Comparison of ENCODE assay signal across 8 cellular contexts in genomic region chrX:104156630-104157529, GRCh38. TPM values are rescaled to one million over a fixed set of nuclear protein-coding genes. Genes with fewer than 3 reads are reported as not detected.
DNase-seq lines count a peak whose midpoint lies in the region; ATAC-seq, FAIRE-seq and TF ChIP-seq lines count a peak whose summit lies in the region.

TSS of gene SLC25A53 (minus strand) at chrX:104157009. CDS start at chrX:104105257, 51,752 bp downstream.

- H3K4me1 ChIP-seq in left ventricle myocardium inferior (peaks cover 22% of the 10 kb centered on the region), psoas muscle (no peaks in the 10 kb centered on the region), urinary bladder (ENCODE audit: insufficient read depth) (no peaks in the 10 kb centered on the region)

- TF ChIP-seq CTCF in left ventricle myocardium inferior (IDR thresholded peaks at IDR 0.05; ENCODE audit: borderline replicate concordance) = no peak
- no peak for TF ChIP-seq CTCF in psoas muscle (IDR thresholded peaks at IDR 0.05)

- H3K36me3 ChIP-seq in left ventricle myocardium inferior (no peaks in the 10 kb centered on the region), psoas muscle (ENCODE audit: insufficient read depth in 1 of 2, low read depth in 1 of 2) (no peaks in the 10 kb centered on the region), urinary bladder (ENCODE audit: insufficient read depth) (no peaks in the 10 kb centered on the region)

- H3K27me3 ChIP-seq in left ventricle myocardium inferior (ENCODE audit: low read depth) (no peaks in the 10 kb centered on the region), psoas muscle (ENCODE audit: insufficient read depth in 3 of 3, low read length in 2 of 3) (no peaks in the 10 kb centered on the region)

- TF ChIP-seq POLR2A in GM12891 (IDR thresholded peaks at IDR 0.05; ENCODE audit: low read depth, low read length) = peak; percentile 72

- intact Hi-C loops in left ventricle myocardium inferior (cut with micrococcal nuclease) = no loop called here
- intact Hi-C loops in psoas muscle (cut with DNase I) = no loop called here

- FAIRE-seq in GM12891 (lab: Jason Lieb, UNC) = peak; percentile 91

- peak; percentile 19 for DNase-seq in GM12891 (ENCODE audit: insufficient read length, low spot score)
- peak; percentile 84 to 98 (median 93) for DNase-seq in NCI-H1417 (lab: John Stamatoyannopoulos, UW)
- DNase-seq in T follicular helper cell (ENCODE audit: low read depth) = peak; percentile 62
- DNase-seq in amniotic epithelial cell (ENCODE audit: low read depth) = peak; percentile 73
- DNase-seq in left ventricle myocardium inferior = peak; percentile 75
- DNase-seq in psoas muscle = peak; percentile 79 to 90

- H3K27ac ChIP-seq in left ventricle myocardium inferior (replicated peaks) (peak within 1 kb of the TSS; percentile 94), psoas muscle (peak within 1 kb of the TSS; percentile 91), urinary bladder (ENCODE audit: low read depth) (peak within 1 kb of the TSS; percentile 96)

- no peaks in the 10 kb centered on the region for H3K9me3 ChIP-seq in left ventricle myocardium inferior (replicated peaks)
- no peaks in the 10 kb centered on the region for H3K9me3 ChIP-seq in psoas muscle

- WGBS in psoas muscle, 3 donors = 0 to 31% (median 1%) methylated on average over 42 to 44 of the region's 44 CpGs
- under 1% methylated on average over 44 of the region's 44 CpGs for WGBS in urinary bladder

- ATAC-seq in HG02763 (IDR thresholded peaks at IDR 0.05; ENCODE audit: unreplicated experiment) = peak; percentile 90
- ATAC-seq in psoas muscle = peak; percentile 94 to 97 (median 96)

- H3K4me3 ChIP-seq in left ventricle myocardium inferior (peak within 1 kb of the TSS; percentile 74), psoas muscle (peak within 1 kb of the TSS; percentile 74), urinary bladder (ENCODE audit: low read depth, low read length) (peak within 1 kb of the TSS; percentile 56)

TF ChIP-seq in GM12891, 5 proteins besides CTCF, POLR2A, EP300 and RAD21:
- TF ChIP-seq PAX5 (IDR thresholded peaks at IDR 0.05; ENCODE audit: insufficient read depth, low read length, severe bottlenecking) = no peak
- 0 out of 2 replicates have a peak, but pooled peaks have one; percentile 14 for TF ChIP-seq POU2F2 (IDR thresholded peaks at IDR 0.05; ENCODE audit: low read depth, low read length)
- peak; percentile 62 for TF ChIP-seq POLR2AphosphoS5 (IDR thresholded peaks at IDR 0.05; ENCODE audit: low read depth, low read length)
- TF ChIP-seq SPI1 (IDR thresholded peaks at IDR 0.05; ENCODE audit: low read depth, low read length) = peak; percentile 23; the same call in 1 of the 2 replicates
- TF ChIP-seq TAF1 (IDR thresholded peaks at IDR 0.05; ENCODE audit: low read depth, low read length) = peak; percentile 55; the same call in 1 of the 2 replicates

RNA-seq across cellular contexts. Expression of gene SLC25A53, which starts in this region (rescaled TPM):
- polyA plus RNA-seq in GM12891 (2012; ENCODE audit: low read depth, missing spikeins) = 2.8 TPM
- total RNA-seq in left ventricle myocardium inferior (14.9 TPM), psoas muscle (1 to 10 TPM; 4.9 to 8.3 (median 5.1) TPM), urinary bladder (23.7 TPM)
- polyA plus RNA-seq in psoas muscle (10 to 100 TPM in 1 of 3 donors, 1 to 10 TPM in 2; 3.2 to 11.0 (median 6.5) TPM), urinary bladder (10.6 TPM)

Comparison
In these comparisons a context has a peak if more than half of its experiments do, and no peak if none do; other contexts are left out.
1. Peak in every context shown above with its lines: DNase-seq, ATAC-seq, H3K4me3 ChIP-seq and H3K27ac ChIP-seq.
2. DNase-seq: peak in every context shown above with its lines; median percentile 93 in NCI-H1417; 84 in psoas muscle; 75 in left ventricle myocardium inferior; 73 in amniotic epithelial cell; 62 in T follicular helper cell; 19 in GM12891.